1 cellular context compared by ENCODE assay signal in genomic region chr9:89312154-89312616, GRCh38.
TF ChIP-seq lines count a peak whose summit lies in the region.

No MANE protein-coding gene starts in this region.

TF ChIP-seq in HepG2, 621 proteins besides CTCF, POLR2A, EP300 and RAD21:
- no peak for TF ChIP-seq ZSCAN22 (CRISPR knock-in tag; IDR thresholded peaks at IDR 0.05)
- TF ChIP-seq ZKSCAN1 (IDR thresholded peaks at IDR 0.05; ENCODE audit: low read length) = no peak
- 0 out of 2 replicates have a peak, but pooled peaks have one; percentile 24 for TF ChIP-seq POLR2G (IDR thresholded peaks at IDR 0.05; ENCODE audit: low read depth, low read length)
- no peak for TF ChIP-seq ZNF468 (CRISPR knock-in tag; IDR thresholded peaks at IDR 0.05)
- peak; percentile 58 for TF ChIP-seq SAP130 (CRISPR knock-in tag; IDR thresholded peaks at IDR 0.05; ENCODE audit: low read depth)
